Comparison of ENCODE assay signal across 8 cellular contexts in genomic region chr12:7989827-7990491, GRCh38. TPM values are rescaled to one million over a fixed set of nuclear protein-coding genes. Genes with fewer than 3 reads are reported as not detected.
DNase-seq lines count a peak whose midpoint lies in the region; ATAC-seq and TF ChIP-seq lines count a peak whose summit lies in the region.

No MANE protein-coding gene starts in this region.

- H3K36me3 Mint-ChIP-seq in activated T-helper 17 cell treated with anti-CD3 and anti-CD28 coated beads, Interleukin-2, amount 50 U/mL, for 72 hours (ENCODE audit: low read depth): peaks cover 8% of the 10 kb centered on the region

- no peak for TF ChIP-seq CTCF in breast epithelium (IDR thresholded peaks at IDR 0.05)

- H3K4me3 Mint-ChIP-seq in activated T-helper 17 cell treated with anti-CD3 and anti-CD28 coated beads, Interleukin-2, amount 50 U/mL, for 72 hours: peak overlapping the region; percentile 75
- H3K4me3 Mint-ChIP-seq in stimulated activated naive CD8-positive, alpha-beta T cell treated with anti-CD3 and anti-CD28 coated beads, Interleukin-15, amount 100 ng/mL, for 72 hours: peak overlapping the region; percentile 57 to 80

- H3K27me3 Mint-ChIP-seq in activated T-helper 17 cell treated with anti-CD3 and anti-CD28 coated beads, Interleukin-2, amount 50 U/mL, for 72 hours: no peaks in the 10 kb centered on the region
- no peaks in the 10 kb centered on the region for H3K27me3 Mint-ChIP-seq in stimulated activated naive CD8-positive, alpha-beta T cell treated with anti-CD3 and anti-CD28 coated beads, Interleukin-15, amount 100 ng/mL, for 72 hours

- H3K4me3 ChIP-seq in breast epithelium: no peak overlapping the region

- peak; percentile 21 for DNase-seq in ELR (ENCODE audit: low read depth)
- peak; percentile 86 to 93 for DNase-seq in NOMO-1 (lab: John Stamatoyannopoulos, UW; ENCODE audit: unreplicated experiment in 2 of 2)
- peak; percentile 75 for DNase-seq in mesenteric fat pad (ENCODE audit: low spot score)
- DNase-seq in stimulated activated naive CD8-positive, alpha-beta T cell treated with anti-CD3 and anti-CD28 coated beads, Interleukin-15, amount 100 ng/mL, for 72 hours: peak; percentile 53 to 75
- DNase-seq in HK-2 (ENCODE audit: unreplicated experiment): no peak
- DNase-seq in breast epithelium (ENCODE audit: low spot score in 2 of 2): no peak
- no peak for DNase-seq in DMS53 (lab: John Stamatoyannopoulos, UW)

- no peak overlapping the region for H3K27ac ChIP-seq in breast epithelium

- peaks cover 21% of the 10 kb centered on the region for H3K4me1 Mint-ChIP-seq in activated T-helper 17 cell treated with anti-CD3 and anti-CD28 coated beads, Interleukin-2, amount 50 U/mL, for 72 hours
- H3K4me1 Mint-ChIP-seq in stimulated activated naive CD8-positive, alpha-beta T cell treated with anti-CD3 and anti-CD28 coated beads, Interleukin-15, amount 100 ng/mL, for 72 hours: peaks cover 33% of the 10 kb centered on the region

- H3K27ac Mint-ChIP-seq in activated T-helper 17 cell treated with anti-CD3 and anti-CD28 coated beads, Interleukin-2, amount 50 U/mL, for 72 hours: peak overlapping the region; percentile 92
- H3K27ac Mint-ChIP-seq in stimulated activated naive CD8-positive, alpha-beta T cell treated with anti-CD3 and anti-CD28 coated beads, Interleukin-15, amount 100 ng/mL, for 72 hours: peak overlapping the region; percentile 87 to 98

- no peaks in the 10 kb centered on the region for H3K9me3 ChIP-seq in breast epithelium

- no peaks in the 10 kb centered on the region for H3K27me3 ChIP-seq in breast epithelium

- H3K4me1 ChIP-seq in breast epithelium: no peaks in the 10 kb centered on the region

- intact Hi-C loops in breast epithelium (cut with DNase I; ENCODE audit: low total_unique reads): loop anchor here (10.0 kb wide), 1 partner anchor 55 kb away; the partner anchor contains the start of gene SLC2A3

- H3K9me3 Mint-ChIP-seq in activated T-helper 17 cell treated with anti-CD3 and anti-CD28 coated beads, Interleukin-2, amount 50 U/mL, for 72 hours: no peaks in the 10 kb centered on the region
- H3K9me3 Mint-ChIP-seq in stimulated activated naive CD8-positive, alpha-beta T cell treated with anti-CD3 and anti-CD28 coated beads, Interleukin-15, amount 100 ng/mL, for 72 hours: no peaks in the 10 kb centered on the region

- peak; percentile 92 for ATAC-seq in activated T-helper 17 cell treated with anti-CD3 and anti-CD28 coated beads, Interleukin-2, amount 50 U/mL, for 72 hours (replicated peaks)
- ATAC-seq in stimulated activated naive CD8-positive, alpha-beta T cell treated with anti-CD3 and anti-CD28 coated beads, Interleukin-15, amount 100 ng/mL, for 72 hours: peak; percentile 97

- H3K36me3 ChIP-seq in breast epithelium: no peaks in the 10 kb centered on the region

- no peak for TF ChIP-seq POLR2A in breast epithelium (IDR thresholded peaks at IDR 0.05)

RNA-seq across cellular contexts. Expression of gene FOXJ2, which starts 42.6 kb away (rescaled TPM):
- 10 to 100 TPM; 14.3 to 15.1 TPM for total RNA-seq in activated T-helper 17 cell treated with anti-CD3 and anti-CD28 coated beads, Interleukin-2, amount 50 U/mL, for 72 hours
- 16.4 TPM for total RNA-seq in mesenteric fat pad
- 10 to 100 TPM; 11.1 to 14.2 (median 13.4) TPM for total RNA-seq in breast epithelium

RNA-seq across cellular contexts. Expression of gene SLC2A3, which starts 54.0 kb away (rescaled TPM):
- 1,000 to 10,000 TPM in 1 of 2 donors, 100 to 1,000 TPM in 1; 296 to 1,246 TPM for total RNA-seq in activated T-helper 17 cell treated with anti-CD3 and anti-CD28 coated beads, Interleukin-2, amount 50 U/mL, for 72 hours
- total RNA-seq in mesenteric fat pad: 238 TPM
- total RNA-seq in breast epithelium: 10 to 100 TPM; 28.2 to 47.9 (median 45.8) TPM

Comparison
In these comparisons a context has a peak if more than half of its experiments do, and no peak if none do; other contexts are left out.
1. DNase-seq: peak in ELR (single experiment), NOMO-1 (2 of 2), mesenteric fat pad (single experiment) and stimulated activated naive CD8-positive, alpha-beta T cell treated with anti-CD3 and anti-CD28 coated beads, Interleukin-15, amount 100 ng/mL, for 72 hours (2 of 2); none in HK-2 (single experiment), breast epithelium (0 of 2) and DMS53 (single experiment).